8 cellular contexts compared by ENCODE assay signal in genomic region chr18:57819671-57820460, GRCh38. TPM values are rescaled to one million over a fixed set of nuclear protein-coding genes. Genes with fewer than 3 reads are reported as not detected.
DNase-seq lines count a peak whose midpoint lies in the region; ATAC-seq and TF ChIP-seq lines count a peak whose summit lies in the region.

No MANE protein-coding gene starts in this region.

- TF ChIP-seq POLR2A in sigmoid colon (IDR thresholded peaks at IDR 0.05) = no peak

- no peak for TF ChIP-seq CTCF in fibroblast of the aortic adventitia (IDR thresholded peaks at IDR 0.05; ENCODE audit: insufficient read depth, low read length)
- no peak for TF ChIP-seq CTCF in sigmoid colon (IDR thresholded peaks at IDR 0.05)

- H3K9me3 ChIP-seq in sigmoid colon = no peaks in the 10 kb centered on the region

- H3K4me3 ChIP-seq in fibroblast of the aortic adventitia (ENCODE audit: low read depth, low read length) (no peak overlapping the region), sigmoid colon (no peak overlapping the region)

- peak; percentile 88 for DNase-seq in Daoy (ENCODE audit: low read depth)
- peak; percentile 87 for DNase-seq in RPMI8226
- DNase-seq in fibroblast of the aortic adventitia (ENCODE audit: low read depth) = peak; percentile 87
- no peak for DNase-seq in sigmoid colon
- no peak for DNase-seq in foreskin melanocyte
- no peak for DNase-seq in Ammon's horn (ENCODE audit: low spot score)
- DNase-seq in NCI-H187 treated with DMSO at 0.1 percent for 48 hours (lab: John Stamatoyannopoulos, UW) = no peak

- TF ChIP-seq EP300 in sigmoid colon (IDR thresholded peaks at IDR 0.05) = no peak

- H3K4me1 ChIP-seq in sigmoid colon = peaks cover 0 to 22% (median 14%) of the 10 kb centered on the region in 4 donors

- peak overlapping the region in 3 of 4 donors; percentile 12 to 59 (median 56) for H3K27ac ChIP-seq in sigmoid colon

- no peaks in the 10 kb centered on the region for H3K27me3 ChIP-seq in sigmoid colon

- 14 to 42% methylated on average over 10 of the region's 10 CpGs for WGBS in sigmoid colon, 2 donors

- ATAC-seq in HG03066 (IDR thresholded peaks at IDR 0.05; ENCODE audit: low read depth, unreplicated experiment) = peak; percentile 88

- intact Hi-C loops in sigmoid colon (cut with DNase I) = no loop called here

- no peaks in the 10 kb centered on the region for H3K36me3 ChIP-seq in sigmoid colon

RNA-seq across cellular contexts. Expression of gene ATP8B1, which starts 16.8 kb away (rescaled TPM):
- 5.2 and 7.5 TPM in 2 replicates for total RNA-seq in Daoy (2014; rRNA removed; shearing (Covaris generic))
- total RNA-seq in fibroblast of the aortic adventitia (ENCODE audit: low replicate concordance) (11.2 and 80.4 TPM in 2 replicates), sigmoid colon (10 to 100 TPM in 2 of 4 donors, 1 to 10 TPM in 2; 8.1 to 18.0 (median 11.6) TPM)
- polyA plus RNA-seq in sigmoid colon = 10 to 100 TPM; 24.0 to 94.1 (median 24.3) TPM

Comparison
In these comparisons a context has a peak if more than half of its experiments do, and no peak if none do; other contexts are left out.
1. DNase-seq: peak in Daoy (single experiment), RPMI8226 (single experiment) and fibroblast of the aortic adventitia (single experiment); none in sigmoid colon (single experiment), foreskin melanocyte (single experiment), Ammon's horn (single experiment) and NCI-H187 treated with DMSO at 0.1 percent for 48 hours (single experiment).